In genomic region chr10:130957423-130957822, GRCh38 we compare ENCODE assay signal across 25 cellular contexts.
DNase-seq lines count a peak whose midpoint lies in the region; ATAC-seq and TF ChIP-seq lines count a peak whose summit lies in the region.
"Had no signal": no experiment of that assay in that cellular context is flagged by ENCODE, and none has a peak within 500 bp of the region (broad histone marks: within the 10 kb centered on the region; RNA-seq: fewer than 3 reads in every experiment).

No MANE protein-coding gene starts in this region.

- H3K27me3 ChIP-seq in endodermal cell (ENCODE audit: control insufficient read depth, insufficient read depth, low read length, poor library complexity, severe bottlenecking) (no peaks in the 10 kb centered on the region), WERI-Rb-1 (ENCODE audit: insufficient read depth, low read depth, severe bottlenecking) (no peaks in the 10 kb centered on the region)
- H3K27me3 ChIP-seq: BE2C, BLaER1 had no signal

- H3K27ac ChIP-seq in endodermal cell (ENCODE audit: low read depth, low read length) (no peak overlapping the region), WERI-Rb-1 (no peak overlapping the region)
- H3K27ac ChIP-seq: BLaER1 had no signal

- no peaks in the 10 kb centered on the region for H3K9me3 Mint-ChIP-seq in activated CD8-positive, alpha-beta memory T cell treated with anti-CD3 and anti-CD28 coated beads, Interleukin-2, amount 10 ng/mL, durations not matched to agents 7 days and 5 days (ENCODE audit: low read depth)
- no peaks in the 10 kb centered on the region for H3K9me3 Mint-ChIP-seq in endodermal cell
- peaks cover 4% of the 10 kb centered on the region for H3K9me3 Mint-ChIP-seq in glutamatergic neuron (ENCODE audit: unreplicated experiment)

- H3K4me3 Mint-ChIP-seq in activated CD8-positive, alpha-beta memory T cell treated with anti-CD3 and anti-CD28 coated beads, Interleukin-2, amount 10 ng/mL, durations not matched to agents 7 days and 5 days = no peak overlapping the region
- H3K4me3 Mint-ChIP-seq in endodermal cell (no peak overlapping the region), glutamatergic neuron (ENCODE audit: unreplicated experiment) (no peak overlapping the region)
- H3K4me3 Mint-ChIP-seq: CD14-positive monocyte; CD4-positive, alpha-beta memory T cell; CD4-positive, CD25-positive, alpha-beta regulatory T cell; CD8-positive, alpha-beta memory T cell had no signal

- H3K9me3 ChIP-seq in endodermal cell (ENCODE audit: control insufficient read depth, low read length) = no peaks in the 10 kb centered on the region
- H3K9me3 ChIP-seq in WERI-Rb-1 (ENCODE audit: severe bottlenecking) = no peaks in the 10 kb centered on the region
- H3K9me3 ChIP-seq: BE2C, BLaER1 had no signal

- H3K4me3 ChIP-seq in endodermal cell (ENCODE audit: low read length) (no peak overlapping the region), WERI-Rb-1 (ENCODE audit: low read depth, low read length) (no peak overlapping the region)
- H3K4me3 ChIP-seq: BLaER1, GM12878 had no signal

- CTCF ChIA-PET in activated CD8-positive, alpha-beta memory T cell treated with anti-CD3 and anti-CD28 coated beads, Interleukin-2, amount 10 ng/mL, durations not matched to agents 7 days and 5 days (lab: Charles Lee) = interaction anchor here (1.2 kb wide), 1 partner anchor 12 kb away, joined by 3 read pairs; no protein-coding TSS in a partner anchor

- no peaks in the 10 kb centered on the region for H3K4me1 ChIP-seq in endodermal cell (ENCODE audit: control insufficient read depth, insufficient read depth, low read length)
- H3K4me1 ChIP-seq: BE2C had no signal

- H3K4me1 Mint-ChIP-seq in activated CD8-positive, alpha-beta memory T cell treated with anti-CD3 and anti-CD28 coated beads, Interleukin-2, amount 10 ng/mL, durations not matched to agents 7 days and 5 days = no peaks in the 10 kb centered on the region
- H3K4me1 Mint-ChIP-seq in endodermal cell = no peaks in the 10 kb centered on the region
- peaks cover 6% of the 10 kb centered on the region for H3K4me1 Mint-ChIP-seq in glutamatergic neuron (ENCODE audit: low read depth, unreplicated experiment)
- H3K4me1 Mint-ChIP-seq: CD14-positive monocyte; CD4-positive, alpha-beta memory T cell; CD4-positive, CD25-positive, alpha-beta regulatory T cell; CD8-positive, alpha-beta memory T cell had no signal

- H3K36me3 ChIP-seq in endodermal cell (ENCODE audit: control insufficient read depth, insufficient read depth, low read length) (no peaks in the 10 kb centered on the region), WERI-Rb-1 (no peaks in the 10 kb centered on the region)
- H3K36me3 ChIP-seq: BE2C, BLaER1 had no signal

- TF ChIP-seq CTCF in endodermal cell (conservative IDR thresholded peaks at IDR 0.05) = no peak
- no peak for TF ChIP-seq CTCF in glutamatergic neuron (IDR thresholded peaks at IDR 0.05; ENCODE audit: partially characterized antibody, unreplicated experiment)
- no peak for TF ChIP-seq CTCF in WERI-Rb-1 (IDR thresholded peaks at IDR 0.05; ENCODE audit: low read depth, low read length)

- no peak for ATAC-seq in activated CD8-positive, alpha-beta memory T cell treated with anti-CD3 and anti-CD28 coated beads, Interleukin-2, amount 10 ng/mL, durations not matched to agents 7 days and 5 days
- ATAC-seq: GM12878 had no signal

- H3K27ac Mint-ChIP-seq in activated CD8-positive, alpha-beta memory T cell treated with anti-CD3 and anti-CD28 coated beads, Interleukin-2, amount 10 ng/mL, durations not matched to agents 7 days and 5 days = no peak overlapping the region
- H3K27ac Mint-ChIP-seq in endodermal cell = no peak overlapping the region
- H3K27ac Mint-ChIP-seq in glutamatergic neuron (ENCODE audit: unreplicated experiment) = no peak overlapping the region
- H3K27ac Mint-ChIP-seq: CD14-positive monocyte; CD4-positive, alpha-beta memory T cell; CD4-positive, CD25-positive, alpha-beta regulatory T cell; CD8-positive, alpha-beta memory T cell had no signal

- peak; percentile 21 for DNase-seq in activated CD8-positive, alpha-beta memory T cell treated with anti-CD3 and anti-CD28 coated beads, Interleukin-2, amount 10 ng/mL, durations not matched to agents 7 days and 5 days
- DNase-seq in activated CD8-positive, alpha-beta memory T cell treated with anti-CD3 and anti-CD28 coated beads, Interleukin-2, amount 50 U/mL, for 4 hours = no peak
- peak; percentile 14 for DNase-seq in endodermal cell
- peak; percentile 18 for DNase-seq in islet precursor cell
- DNase-seq in glutamatergic neuron = no peak
- DNase-seq in activated CD4-positive, alpha-beta T cell treated with anti-CD3 and anti-CD28 coated beads, Interleukin-2, amount 50 U/mL, for 4 hours = no peak
- DNase-seq in WERI-Rb-1 = no peak
- DNase-seq: 8988T; ACHN; BE2C; C1 segment of cervical spinal cord; CD4-positive, alpha-beta memory T cell; CD4-positive, CD25-positive, alpha-beta regulatory T cell; CD8-positive, alpha-beta memory T cell; COR-L47; DMS 273 treated with DMSO at 0.1 percent for 48 hours; DMS153; DMS53; DMS79; DND-41; EL; GDM1 had no signal

- 91 to 100% methylated on average over 3 to 5 of the region's 5 CpGs for WGBS in endodermal cell (ENCODE audit: insufficient coverage in 1 of 2, insufficient read length in 1 of 2), 2 experiments

- no peaks in the 10 kb centered on the region for H3K36me3 Mint-ChIP-seq in activated CD8-positive, alpha-beta memory T cell treated with anti-CD3 and anti-CD28 coated beads, Interleukin-2, amount 10 ng/mL, durations not matched to agents 7 days and 5 days
- H3K36me3 Mint-ChIP-seq in endodermal cell (ENCODE audit: low read depth) (no peaks in the 10 kb centered on the region), glutamatergic neuron (ENCODE audit: unreplicated experiment) (peaks cover 5% of the 10 kb centered on the region)
- H3K36me3 Mint-ChIP-seq: CD14-positive monocyte; CD4-positive, alpha-beta memory T cell; CD4-positive, CD25-positive, alpha-beta regulatory T cell; CD8-positive, alpha-beta memory T cell had no signal

- no peaks in the 10 kb centered on the region for H3K27me3 Mint-ChIP-seq in activated CD8-positive, alpha-beta memory T cell treated with anti-CD3 and anti-CD28 coated beads, Interleukin-2, amount 10 ng/mL, durations not matched to agents 7 days and 5 days
- H3K27me3 Mint-ChIP-seq in endodermal cell (ENCODE audit: insufficient read depth) = no peaks in the 10 kb centered on the region
- H3K27me3 Mint-ChIP-seq in glutamatergic neuron (ENCODE audit: unreplicated experiment) = peaks cover 3% of the 10 kb centered on the region
- H3K27me3 Mint-ChIP-seq: CD4-positive, alpha-beta memory T cell; CD4-positive, CD25-positive, alpha-beta regulatory T cell; CD8-positive, alpha-beta memory T cell had no signal

- H3K9ac ChIP-seq in endodermal cell (ENCODE audit: extremely low read depth, low read length, poor library complexity, severe bottlenecking) = no peak overlapping the region
- H3K9ac ChIP-seq: BLaER1 had no signal

Comparison
In these comparisons a context has a peak if more than half of its experiments do, and no peak if none do; other contexts are left out.
1. DNase-seq: peak in activated CD8-positive, alpha-beta memory T cell treated with anti-CD3 and anti-CD28 coated beads, Interleukin-2, amount 10 ng/mL, durations not matched to agents 7 days and 5 days (single experiment), endodermal cell (single experiment) and islet precursor cell (single experiment); none in activated CD8-positive, alpha-beta memory T cell treated with anti-CD3 and anti-CD28 coated beads, Interleukin-2, amount 50 U/mL, for 4 hours (single experiment), glutamatergic neuron (single experiment), activated CD4-positive, alpha-beta T cell treated with anti-CD3 and anti-CD28 coated beads, Interleukin-2, amount 50 U/mL, for 4 hours (0 of 2) and WERI-Rb-1 (single experiment).